Comparison of ENCODE assay signal across 8 cellular contexts in genomic region chr1:154534263-154534844, GRCh38. TPM values are rescaled to one million over a fixed set of nuclear protein-coding genes. Genes with fewer than 3 reads are reported as not detected.
DNase-seq lines count a peak whose midpoint lies in the region; ATAC-seq and TF ChIP-seq lines count a peak whose summit lies in the region.

No MANE protein-coding gene starts in this region.

- intact Hi-C loops in left colon (cut with DNase I, micrococcal nuclease): no loop called here

- H3K9ac ChIP-seq in MM.1S (ENCODE audit: low read length): no peak overlapping the region

- peak; percentile 79 for TF ChIP-seq CTCF in MM.1S (IDR thresholded peaks at IDR 0.05; ENCODE audit: low read length)

- H3F3A ChIP-seq in MM.1S (ENCODE audit: insufficient read depth, low read length): no peaks in the 10 kb centered on the region

- ATAC-seq in SK-N-SH treated with all-trans-retinoic acid at 6 μM for 48 hours (peak; percentile 83), left colon (peak; percentile 82), GM21717 (IDR thresholded peaks at IDR 0.05; ENCODE audit: unreplicated experiment) (no peak)

- H3K27ac ChIP-seq in MM.1S (ENCODE audit: low read length) (no peak overlapping the region), substantia nigra (ENCODE audit: low read depth, low read length, poor library complexity, severe bottlenecking) (no peak overlapping the region)

- no peaks in the 10 kb centered on the region for H3K36me3 ChIP-seq in MM.1S (replicated peaks; ENCODE audit: insufficient read depth, low read length)

- H3K4me2 ChIP-seq in MM.1S (ENCODE audit: low read depth, low read length): no peak overlapping the region

- H3K4me3 ChIP-seq in MM.1S (ENCODE audit: low read length): no peak overlapping the region

- no peaks in the 10 kb centered on the region for H3K4me1 ChIP-seq in MM.1S (ENCODE audit: low read length)

- no peaks in the 10 kb centered on the region for H4K20me1 ChIP-seq in MM.1S (ENCODE audit: insufficient read depth, low read length)

- H3K79me2 ChIP-seq in MM.1S (ENCODE audit: low read length): no peaks in the 10 kb centered on the region

- H3K9me2 ChIP-seq in MM.1S (replicated peaks; ENCODE audit: insufficient read depth, low read length): no peaks in the 10 kb centered on the region

- H3K27me3 ChIP-seq in MM.1S (replicated peaks; ENCODE audit: insufficient read depth, low read length): no peaks in the 10 kb centered on the region

- no peaks in the 10 kb centered on the region for H3K9me3 ChIP-seq in MM.1S (replicated peaks; ENCODE audit: insufficient read depth, low read length)

- DNase-seq in DMS153 treated with DMSO at 0.1 percent for 48 hours (lab: John Stamatoyannopoulos, UW; ENCODE audit: unreplicated experiment) (peak; percentile 52), MM.1S (peak; percentile 75), left colon (peak in 1 of 2 donors; percentile 48), substantia nigra (lab: John Stamatoyannopoulos, UW) (no peak), DMS114 treated with DMSO at 0.1 percent for 48 hours (lab: John Stamatoyannopoulos, UW; ENCODE audit: unreplicated experiment) (no peak)
- DNase-seq in activated effector memory CD4-positive, alpha-beta T cell treated with anti-CD3 and anti-CD28 coated beads, Interleukin-2, amount 50 U/mL, for 16 hours: no peak

- H2AFZ ChIP-seq in MM.1S (ENCODE audit: low read length): no peak overlapping the region

TF ChIP-seq in SK-N-SH treated with all-trans-retinoic acid at 6 μM for 48 hours, 23 proteins besides CTCF, POLR2A, EP300 and RAD21:
- no peak for TF ChIP-seq ZFP3 (CRISPR knock-in tag; IDR thresholded peaks at IDR 0.05)
- TF ChIP-seq PATZ1 (CRISPR knock-in tag; IDR thresholded peaks at IDR 0.05; ENCODE audit: borderline replicate concordance): no peak
- no peak for TF ChIP-seq ARNTL (CRISPR knock-in tag; IDR thresholded peaks at IDR 0.05; ENCODE audit: borderline replicate concordance, low read depth)
- no peak for TF ChIP-seq ZC3H10 (CRISPR knock-in tag; IDR thresholded peaks at IDR 0.05)
- TF ChIP-seq CREB5 (CRISPR knock-in tag; IDR thresholded peaks at IDR 0.05; ENCODE audit: low read depth): no peak
- no peak for TF ChIP-seq OSR1 (CRISPR knock-in tag; IDR thresholded peaks at IDR 0.05)
- no peak for TF ChIP-seq BACH2 (CRISPR knock-in tag; IDR thresholded peaks at IDR 0.05; ENCODE audit: borderline replicate concordance)
- TF ChIP-seq ZFP30 (CRISPR knock-in tag; IDR thresholded peaks at IDR 0.05): no peak
- no peak for TF ChIP-seq ZNF70 (CRISPR knock-in tag; IDR thresholded peaks at IDR 0.05)
- TF ChIP-seq ZNF565 (CRISPR knock-in tag; conservative IDR thresholded peaks at IDR 0.05; ENCODE audit: low read depth): no peak
- TF ChIP-seq TOX (CRISPR knock-in tag; IDR thresholded peaks at IDR 0.05; ENCODE audit: borderline replicate concordance): no peak
- TF ChIP-seq GLIS3 (CRISPR knock-in tag; IDR thresholded peaks at IDR 0.05): no peak
- TF ChIP-seq ESRRG (CRISPR knock-in tag; IDR thresholded peaks at IDR 0.05): no peak
- no peak for TF ChIP-seq ZNF8 (CRISPR knock-in tag; IDR thresholded peaks at IDR 0.05)
TF ChIP-seq in SK-N-SH treated with all-trans-retinoic acid at 6 μM for 48 hours: peak in this region for 0.

RNA-seq across cellular contexts. Expression of gene UBE2Q1, which starts 24.1 kb away (rescaled TPM):
- total RNA-seq in left colon: 10 to 100 TPM; 78.8 to 98.9 TPM

RNA-seq across cellular contexts. Expression of gene SHE, which starts 32.1 kb away (rescaled TPM):
- total RNA-seq in left colon: 1 to 10 TPM; 3.4 TPM

RNA-seq across cellular contexts. Expression of gene TDRD10, which starts 32.3 kb away (rescaled TPM):
- total RNA-seq in left colon: 1 to 10 TPM in 1 of 2 donors, under 1 TPM in 1; 0.70 to 1.0 TPM

RNA-seq across cellular contexts. Expression of gene CHRNB2, which starts 33.2 kb away (rescaled TPM):
- under 1 TPM; 0.15 to 0.31 TPM for total RNA-seq in left colon

Comparison
In these comparisons a context has a peak if more than half of its experiments do, and no peak if none do; other contexts are left out.
1. DNase-seq: peak in DMS153 treated with DMSO at 0.1 percent for 48 hours (single experiment) and MM.1S (single experiment); none in substantia nigra (0 of 49), activated effector memory CD4-positive, alpha-beta T cell treated with anti-CD3 and anti-CD28 coated beads, Interleukin-2, amount 50 U/mL, for 16 hours (single experiment) and DMS114 treated with DMSO at 0.1 percent for 48 hours (single experiment).